8 cellular contexts compared by ENCODE assay signal in the genomic region with DNA sequence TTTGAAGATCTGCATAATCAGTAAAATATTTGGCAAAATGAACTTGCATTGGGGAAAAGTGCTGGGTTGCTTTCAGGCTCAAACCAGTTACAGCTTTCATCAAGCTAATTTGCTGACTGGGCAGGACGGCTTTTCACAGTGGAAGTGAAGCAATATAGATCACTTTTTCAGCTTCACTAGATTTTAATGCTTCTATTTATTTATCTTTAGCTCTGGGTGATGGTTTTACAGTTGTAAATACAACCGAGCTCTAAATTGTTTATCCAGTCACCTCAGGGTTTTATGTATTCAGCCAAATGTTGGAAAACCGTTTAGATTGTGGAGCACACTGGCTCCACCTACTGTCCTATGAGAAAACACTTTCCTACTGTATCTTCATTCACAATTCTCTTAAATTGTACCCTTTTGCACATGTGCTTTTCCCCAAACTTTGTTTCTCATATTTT. TPM values are rescaled to one million over a fixed set of nuclear protein-coding genes. Genes with fewer than 3 reads are reported as not detected.
DNase-seq lines count a peak whose midpoint lies in the region; ATAC-seq and TF ChIP-seq lines count a peak whose summit lies in the region.

No MANE protein-coding gene starts in this region.

- no peaks in the 10 kb centered on the region for H3K27me3 Mint-ChIP-seq in naive B cell

- H3K9me3 ChIP-seq in SJCRH30 (replicated peaks) = no peaks in the 10 kb centered on the region

- peak; percentile 75 for TF ChIP-seq CTCF in GM06990 (IDR thresholded peaks at IDR 0.05; ENCODE audit: insufficient read depth, low read length, poor library complexity, severe bottlenecking)
- peak; percentile 85 for TF ChIP-seq CTCF in epithelial cell of proximal tubule (conservative IDR thresholded peaks at IDR 0.05; ENCODE audit: low read depth, low read length)

- no peak overlapping the region for H3K4me3 ChIP-seq in GM06990 (replicated peaks; ENCODE audit: low read depth, low read length)
- H3K4me3 ChIP-seq in SJCRH30 = no peak overlapping the region
- peak overlapping the region; percentile 19 for H3K4me3 ChIP-seq in epithelial cell of proximal tubule (ENCODE audit: low read depth, low read length)

- peak; percentile 47 to 48 for ATAC-seq in naive B cell (ENCODE audit: low read depth in 2 of 2)
- no peak for ATAC-seq in GM21367 (IDR thresholded peaks at IDR 0.05; ENCODE audit: unreplicated experiment)
- no peak for ATAC-seq in HG03378 (IDR thresholded peaks at IDR 0.05; ENCODE audit: unreplicated experiment)
- no peak for ATAC-seq in HG02840 (IDR thresholded peaks at IDR 0.05; ENCODE audit: low FRiP score, unreplicated experiment)

- H3K27me3 ChIP-seq in GM06990 (replicated peaks; ENCODE audit: control insufficient read depth, insufficient read depth, low read length) (no peaks in the 10 kb centered on the region), SJCRH30 (no peaks in the 10 kb centered on the region)

- no peaks in the 10 kb centered on the region for H3K4me1 ChIP-seq in SJCRH30

- H3K9me3 Mint-ChIP-seq in naive B cell = no peaks in the 10 kb centered on the region

- H3K4me1 Mint-ChIP-seq in naive B cell = peaks cover 0 to 8% (median 8%) of the 10 kb centered on the region in 3 donors

- H3K36me3 Mint-ChIP-seq in naive B cell = no peaks in the 10 kb centered on the region

- no peak overlapping the region for H3K27ac ChIP-seq in SJCRH30

- no peak overlapping the region for H3K27ac Mint-ChIP-seq in naive B cell

- no peaks in the 10 kb centered on the region for H3K36me3 ChIP-seq in GM06990 (ENCODE audit: control insufficient read depth, insufficient read depth, low read length)
- no peaks in the 10 kb centered on the region for H3K36me3 ChIP-seq in SJCRH30

- DNase-seq in GM06990 (ENCODE audit: extremely low read depth, insufficient read length) (peak; percentile 9), NCI-H1048 (lab: John Stamatoyannopoulos, UW) (peak; percentile 57), SJCRH30 (peak; percentile 4 to 73), epithelial cell of proximal tubule (ENCODE audit: low read depth) (no peak), naive B cell (peak; percentile 9)

- no peak overlapping the region for H3K4me3 Mint-ChIP-seq in naive B cell

RNA-seq across cellular contexts. Expression of a gene that starts 58.2 kb away (rescaled TPM):
- total RNA-seq in SJCRH30 (2014; rRNA removed; shearing (Covaris generic)) = 17.3 and 22.1 TPM in 2 replicates
- total RNA-seq in epithelial cell of proximal tubule = 10.6 and 11.4 TPM in 2 replicates
- polyA plus RNA-seq in naive B cell (ENCODE audit: low read depth in 6 of 6) = 10 to 100 TPM in 1 of 6 donors, 1 to 10 TPM in 5; 3.3 to 12.0 (median 5.3) TPM

Comparison
In these comparisons a context has a peak if more than half of its experiments do, and no peak if none do; other contexts are left out.
1. ATAC-seq: peak in naive B cell (2 of 2); none in GM21367 (single experiment), HG03378 (single experiment) and HG02840 (single experiment).